In the genomic region with DNA sequence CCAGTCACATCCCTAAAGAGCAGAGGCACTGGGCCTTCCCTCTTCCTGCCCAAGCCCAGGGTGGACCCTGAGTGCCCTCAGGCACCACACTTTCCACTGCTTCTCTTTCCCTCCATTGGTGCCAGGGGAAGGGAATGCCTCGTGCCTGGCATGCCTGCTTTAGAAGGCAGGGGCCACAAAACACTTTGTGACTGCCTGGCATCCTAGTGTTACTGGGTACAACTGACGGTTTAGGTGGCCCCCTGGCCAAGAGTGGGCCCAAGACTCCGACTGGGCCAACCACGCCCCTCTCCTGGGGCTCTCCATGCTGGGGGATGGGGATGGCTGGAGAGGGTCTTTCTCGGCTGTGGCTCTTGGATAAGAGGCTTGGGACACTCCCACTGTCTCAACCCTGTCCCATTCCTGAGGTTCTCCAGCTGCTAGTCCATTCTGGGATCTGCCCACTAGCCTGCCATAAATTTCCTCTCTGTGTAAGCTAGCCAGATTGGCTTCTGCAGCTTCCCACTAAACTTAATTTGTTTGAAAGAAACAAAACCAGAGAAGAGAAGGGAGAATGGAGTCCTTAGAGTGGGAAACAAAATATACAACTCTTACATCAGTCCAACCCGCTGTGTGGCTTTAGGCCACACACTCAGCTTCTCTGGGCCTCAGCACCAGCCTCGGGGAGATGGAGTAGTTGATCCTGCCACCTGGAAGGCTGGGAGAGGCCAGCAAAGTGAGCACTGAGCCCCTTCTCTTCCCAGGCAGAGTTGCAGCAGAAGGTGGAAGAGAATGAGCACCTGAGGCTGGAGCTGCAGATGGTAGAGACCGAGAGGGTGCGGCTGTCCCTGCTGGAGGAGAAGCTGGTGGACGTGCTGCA, we compare ENCODE assay signal across 21 cellular contexts. TPM values are rescaled to one million over a fixed set of nuclear protein-coding genes. Genes with fewer than 3 reads are reported as not detected.
DNase-seq lines count a peak whose midpoint lies in the region; ATAC-seq, FAIRE-seq and TF ChIP-seq lines count a peak whose summit lies in the region.
"Had no signal": no experiment of that assay in that cellular context is flagged by ENCODE, and none has a peak within 500 bp of the region (broad histone marks: within the 10 kb centered on the region; RNA-seq: fewer than 3 reads in every experiment).

No MANE protein-coding gene starts in this region.

- H3K27me3 Mint-ChIP-seq in activated T-helper 17 cell treated with anti-CD3 and anti-CD28 coated beads, Interleukin-2, amount 50 U/mL, for 72 hours: no peaks in the 10 kb centered on the region
- peaks cover 6% of the 10 kb centered on the region for H3K27me3 Mint-ChIP-seq in nephron (ENCODE audit: low read depth)

- H3K27me3 ChIP-seq in HepG2 (ENCODE audit: control insufficient read depth in 1 of 2, insufficient read depth in 2 of 2, low read length in 2 of 2) (peaks cover 3 to 30% of the 10 kb centered on the region in 2 experiments; a peak in 3 of 5 replicates), right lobe of liver (no peaks in the 10 kb centered on the region)
- H3K27me3 ChIP-seq: MG63 had no signal

- H3K27ac ChIP-seq in HepG2 (ENCODE audit: extremely low read length, insufficient read depth, low read length) (no peak overlapping the region), right lobe of liver (no peak overlapping the region)

- no TSS peak for BruUV-seq in HepG2 (replicated peaks; lab: Mats Ljungman, UMichigan)

- no peak overlapping the region for H3K9ac ChIP-seq in HepG2 (ENCODE audit: insufficient read depth, low read depth, low read length)

- ATAC-seq in HepG2 (no peak), right lobe of liver (no peak)
- ATAC-seq in activated T-helper 17 cell treated with anti-CD3 and anti-CD28 coated beads, Interleukin-2, amount 50 U/mL, for 72 hours (replicated peaks): no peak
- ATAC-seq: SK-N-SH treated with all-trans-retinoic acid at 6 μM for 48 hours had no signal

- TF ChIP-seq POLR2A in HepG2 (IDR thresholded peaks at IDR 0.05; ENCODE audit: insufficient read depth in 1 of 2, low read depth in 2 of 2, low read length in 2 of 2) (no peak), right lobe of liver (IDR thresholded peaks at IDR 0.05) (no peak)

- no peaks in the 10 kb centered on the region for H4K20me1 ChIP-seq in HepG2 (ENCODE audit: insufficient read depth, low read length)

- H3K36me3 Mint-ChIP-seq in activated T-helper 17 cell treated with anti-CD3 and anti-CD28 coated beads, Interleukin-2, amount 50 U/mL, for 72 hours (ENCODE audit: low read depth): no peaks in the 10 kb centered on the region
- no peaks in the 10 kb centered on the region for H3K36me3 Mint-ChIP-seq in nephron (ENCODE audit: low read depth)

- CTCF ChIA-PET in HepG2 (lab: Yijun Ruan, JAX; ENCODE audit: low intra/inter-chr PET ratio, low total read pairs): no interaction called here

- H3K4me1 Mint-ChIP-seq in activated T-helper 17 cell treated with anti-CD3 and anti-CD28 coated beads, Interleukin-2, amount 50 U/mL, for 72 hours: peaks cover 5% of the 10 kb centered on the region
- peaks cover 18% of the 10 kb centered on the region for H3K4me1 Mint-ChIP-seq in nephron

- FAIRE-seq in HepG2 (lab: Jason Lieb, UNC): no peak
- no peak for FAIRE-seq in RCC 7860 (lab: Jason Lieb, UNC)
- no peak for FAIRE-seq in HTR-8/SVneo (lab: Jason Lieb, UNC)

- TF ChIP-seq EP300 in HepG2 (IDR thresholded peaks at IDR 0.05; ENCODE audit: low read depth in 2 of 2, low read length in 2 of 2) (no peak), HepG2 (CRISPR knock-in tag; IDR thresholded peaks at IDR 0.05; ENCODE audit: borderline replicate concordance) (no peak)

- peak overlapping the region; percentile 19 for H3K27ac Mint-ChIP-seq in activated T-helper 17 cell treated with anti-CD3 and anti-CD28 coated beads, Interleukin-2, amount 50 U/mL, for 72 hours
- peak overlapping the region in 2 of 3 experiments; percentile 29 to 63 for H3K27ac Mint-ChIP-seq in nephron

- 19% methylated on average over 7 of the region's 10 CpGs for WGBS in HepG2 (ENCODE audit: low lambda C conversion rate)
- WGBS in right lobe of liver (ENCODE audit: insufficient coverage, low coverage, low lambda C conversion rate, missing lambda C conversion rate): 79% methylated on average over 3 of the region's 10 CpGs

- H3K4me1 ChIP-seq in HepG2 (ENCODE audit: insufficient read depth, low read length): peaks cover 20% of the 10 kb centered on the region
- H3K4me1 ChIP-seq in right lobe of liver: no peaks in the 10 kb centered on the region

- DNase-seq in HepG2 (ENCODE audit: low spot score) (no peak), right lobe of liver (no peak), NCI-H2029 treated with DMSO at 0.1 percent for 48 hours (lab: John Stamatoyannopoulos, UW) (no peak), RCC 7860 (ENCODE audit: low spot score) (no peak), HTR-8/SVneo (ENCODE audit: insufficient read length, low spot score) (no peak)
- DNase-seq: DND-41, Karpas-422, MG63, NCI-H1092, NCI-H1694, NCI-H2107, NCI-H510A, NCI-H774, OCI-M1, SHP77 treated with DMSO at 0.1 percent for 48 hours had no signal

- POLR2A ChIA-PET in HepG2 (lab: Yijun Ruan, JAX): no interaction called here

- no peaks in the 10 kb centered on the region for H3K79me2 ChIP-seq in HepG2 (ENCODE audit: insufficient read depth, low read length)

- TF ChIP-seq CTCF in HepG2 (CRISPR knock-in tag; IDR thresholded peaks at IDR 0.05): no peak
- TF ChIP-seq CTCF in right lobe of liver (IDR thresholded peaks at IDR 0.05): no peak
- TF ChIP-seq CTCF in nephron (IDR thresholded peaks at IDR 0.05; ENCODE audit: unreplicated experiment in 3 of 3): no peak

- no peak overlapping the region for H2AFZ ChIP-seq in HepG2 (ENCODE audit: low read length)

- H3K9me3 Mint-ChIP-seq in activated T-helper 17 cell treated with anti-CD3 and anti-CD28 coated beads, Interleukin-2, amount 50 U/mL, for 72 hours: no peaks in the 10 kb centered on the region
- no peaks in the 10 kb centered on the region for H3K9me3 Mint-ChIP-seq in nephron

- no peak for TF ChIP-seq RAD21 in HepG2 (CRISPR knock-in tag; IDR thresholded peaks at IDR 0.05)

- H3K4me3 ChIP-seq in HepG2 (replicated peaks in 1 of 3; ENCODE audit: insufficient read depth in 1 of 3, low read depth in 2 of 3, low read length in 3 of 3): no peak overlapping the region
- H3K4me3 ChIP-seq in right lobe of liver: no peak overlapping the region
- H3K4me3 ChIP-seq: MG63 had no signal

- in situ Hi-C loops in HepG2 (cut with HindIII; ENCODE audit: extremely low pct_ligation_motif_present, low pct_unique_long_range_greater_than_20kb): no loop called here

- intact Hi-C loops in HepG2 (cut with micrococcal nuclease; ENCODE audit: unreplicated experiment): no loop called here
- intact Hi-C loops in right lobe of liver (cut with DNase I): no loop called here

- H3K9me3 ChIP-seq in HepG2 (ENCODE audit: low read length) (no peaks in the 10 kb centered on the region), right lobe of liver (no peaks in the 10 kb centered on the region)
- H3K9me3 ChIP-seq: MG63 had no signal

- no peak overlapping the region; the same call in 1 of the 2 replicates for H3K4me2 ChIP-seq in HepG2 (ENCODE audit: low read depth, low read length)

- no peaks in the 10 kb centered on the region for H3K36me3 ChIP-seq in HepG2 (replicated peaks in 1 of 2; ENCODE audit: control insufficient read depth in 1 of 2, insufficient read depth in 2 of 2, low read length in 2 of 2)
- H3K36me3 ChIP-seq in right lobe of liver: no peaks in the 10 kb centered on the region
- H3K36me3 ChIP-seq: MG63 had no signal

- no peak overlapping the region for H3K4me3 Mint-ChIP-seq in activated T-helper 17 cell treated with anti-CD3 and anti-CD28 coated beads, Interleukin-2, amount 50 U/mL, for 72 hours
- no peak overlapping the region for H3K4me3 Mint-ChIP-seq in nephron

RNA-seq across cellular contexts. Expression of a gene that starts 24.1 kb away (rescaled TPM):
- total RNA-seq in HepG2 (2016; rRNA removed; fragmentation: Illumina TruSeq; extraction: Trizol): not detected in 2 replicates
- not detected in 2 replicates for total RNA-seq in HepG2 (2016; cell fraction: cytosol; rRNA removed; fragmentation: Illumina TruSeq; extraction: Trizol; ENCODE audit: low read depth)
- total RNA-seq in HepG2 (2016; cell fraction: insoluble cytoplasmic fraction; rRNA removed; fragmentation: Illumina TruSeq; extraction: Trizol): not detected in 2 replicates
- total RNA-seq in HepG2 (2016; cell fraction: membrane; rRNA removed; fragmentation: Illumina TruSeq; extraction: Trizol): not detected in 2 replicates
- not detected in 2 replicates for total RNA-seq in HepG2 (2016; cell fraction: nucleus; rRNA removed; fragmentation: Illumina TruSeq; extraction: Trizol)
- not detected in 2 replicates for polyA plus RNA-seq in HepG2 (2011; rRNA removed)
- polyA plus RNA-seq in HepG2 (2011; cell fraction: cytosol; rRNA removed): not detected in 2 replicates
- polyA plus RNA-seq in HepG2 (2011; cell fraction: nucleus; rRNA removed): not detected in 2 replicates
- polyA plus RNA-seq in HepG2 (2012): not detected in 2 replicates
- not detected in 2 replicates for polyA plus RNA-seq in HepG2 (2016; cell fraction: cytosol; fragmentation: Illumina TruSeq; extraction: Trizol; ENCODE audit: low read depth)
- not detected in 2 replicates for polyA plus RNA-seq in HepG2 (2016; cell fraction: insoluble cytoplasmic fraction; fragmentation: Illumina TruSeq; extraction: Trizol; ENCODE audit: low read depth)
- polyA plus RNA-seq in HepG2 (2016; cell fraction: membrane; fragmentation: Illumina TruSeq; extraction: Trizol; ENCODE audit: low read depth): not detected in 2 replicates
- polyA plus RNA-seq in HepG2 (2016; cell fraction: nucleus; fragmentation: Illumina TruSeq; extraction: Trizol; ENCODE audit: insufficient read depth, low read depth): not detected in 2 replicates
- not detected in 2 replicates for polyA minus RNA-seq in HepG2 (2011; rRNA and poly(A)+ RNA removed; ENCODE audit: low replicate concordance)
- polyA minus RNA-seq in HepG2 (2011; cell fraction: cytosol; rRNA and poly(A)+ RNA removed): not detected in 2 replicates
- not detected in 2 replicates for polyA minus RNA-seq in HepG2 (2011; cell fraction: nucleus; rRNA and poly(A)+ RNA removed)
- total RNA-seq in right lobe of liver: under 1 TPM in 1 of 6 experiments, not detected in 5; 0.50 TPM
- total RNA-seq in activated T-helper 17 cell treated with anti-CD3 and anti-CD28 coated beads, Interleukin-2, amount 50 U/mL, for 72 hours: not detected
- total RNA-seq: G401, H4, RPMI7951 had no signal

RNA-seq across cellular contexts. Expression of a gene that starts 35.4 kb away (rescaled TPM):
- not detected in 2 replicates for total RNA-seq in HepG2 (2016; rRNA removed; fragmentation: Illumina TruSeq; extraction: Trizol)
- not detected in 2 replicates for total RNA-seq in HepG2 (2016; cell fraction: cytosol; rRNA removed; fragmentation: Illumina TruSeq; extraction: Trizol; ENCODE audit: low read depth)
- total RNA-seq in HepG2 (2016; cell fraction: insoluble cytoplasmic fraction; rRNA removed; fragmentation: Illumina TruSeq; extraction: Trizol): not detected in 2 replicates
- not detected in 2 replicates for total RNA-seq in HepG2 (2016; cell fraction: membrane; rRNA removed; fragmentation: Illumina TruSeq; extraction: Trizol)
- total RNA-seq in HepG2 (2016; cell fraction: nucleus; rRNA removed; fragmentation: Illumina TruSeq; extraction: Trizol): not detected in 2 replicates
- 0.03 TPM in 1 of 2 replicates, not detected in the other for polyA plus RNA-seq in HepG2 (2011; rRNA removed)
- polyA plus RNA-seq in HepG2 (2011; cell fraction: cytosol; rRNA removed): 0.03 TPM in 1 of 2 replicates, not detected in the other
- 0.08 TPM in 1 of 2 replicates, not detected in the other for polyA plus RNA-seq in HepG2 (2011; cell fraction: nucleus; rRNA removed)
- polyA plus RNA-seq in HepG2 (2012): not detected in 2 replicates
- polyA plus RNA-seq in HepG2 (2016; cell fraction: cytosol; fragmentation: Illumina TruSeq; extraction: Trizol; ENCODE audit: low read depth): not detected in 2 replicates
- polyA plus RNA-seq in HepG2 (2016; cell fraction: insoluble cytoplasmic fraction; fragmentation: Illumina TruSeq; extraction: Trizol; ENCODE audit: low read depth): not detected in 2 replicates
- polyA plus RNA-seq in HepG2 (2016; cell fraction: membrane; fragmentation: Illumina TruSeq; extraction: Trizol; ENCODE audit: low read depth): not detected in 2 replicates
- not detected in 2 replicates for polyA plus RNA-seq in HepG2 (2016; cell fraction: nucleus; fragmentation: Illumina TruSeq; extraction: Trizol; ENCODE audit: insufficient read depth, low read depth)
- polyA minus RNA-seq in HepG2 (2011; rRNA and poly(A)+ RNA removed; ENCODE audit: low replicate concordance): not detected in 2 replicates
- polyA minus RNA-seq in HepG2 (2011; cell fraction: cytosol; rRNA and poly(A)+ RNA removed): not detected in 2 replicates
- polyA minus RNA-seq in HepG2 (2011; cell fraction: nucleus; rRNA and poly(A)+ RNA removed): not detected in 2 replicates
- 1 to 10 TPM in 2 of 6 experiments, under 1 TPM in 4; 0.25 to 1.5 (median 0.39) TPM for total RNA-seq in right lobe of liver
- not detected for total RNA-seq in activated T-helper 17 cell treated with anti-CD3 and anti-CD28 coated beads, Interleukin-2, amount 50 U/mL, for 72 hours
- total RNA-seq: G401, RPMI7951 had no signal

RNA-seq across cellular contexts. Expression of a gene that starts 42.6 kb away (rescaled TPM):
- total RNA-seq in HepG2 (2016; rRNA removed; fragmentation: Illumina TruSeq; extraction: Trizol): 0.45 and 0.46 TPM in 2 replicates
- total RNA-seq in HepG2 (2016; cell fraction: cytosol; rRNA removed; fragmentation: Illumina TruSeq; extraction: Trizol; ENCODE audit: low read depth): 1.1 and 1.3 TPM in 2 replicates
- 0.13 and 0.54 TPM in 2 replicates for total RNA-seq in HepG2 (2016; cell fraction: insoluble cytoplasmic fraction; rRNA removed; fragmentation: Illumina TruSeq; extraction: Trizol)
- total RNA-seq in HepG2 (2016; cell fraction: membrane; rRNA removed; fragmentation: Illumina TruSeq; extraction: Trizol): 1.2 and 1.5 TPM in 2 replicates
- total RNA-seq in HepG2 (2016; cell fraction: nucleus; rRNA removed; fragmentation: Illumina TruSeq; extraction: Trizol): 0.38 TPM in 1 of 2 replicates, not detected in the other
- polyA plus RNA-seq in HepG2 (2011; rRNA removed): 0.18 and 0.20 TPM in 2 replicates
- polyA plus RNA-seq in HepG2 (2011; cell fraction: cytosol; rRNA removed): 0.13 TPM in 2 replicates
- 0.09 TPM in 1 of 2 replicates, not detected in the other for polyA plus RNA-seq in HepG2 (2011; cell fraction: nucleus; rRNA removed)
- 0.40 and 0.64 TPM in 2 replicates for polyA plus RNA-seq in HepG2 (2012)
- polyA plus RNA-seq in HepG2 (2016; cell fraction: cytosol; fragmentation: Illumina TruSeq; extraction: Trizol; ENCODE audit: low read depth): 1.2 and 2.4 TPM in 2 replicates
- polyA plus RNA-seq in HepG2 (2016; cell fraction: insoluble cytoplasmic fraction; fragmentation: Illumina TruSeq; extraction: Trizol; ENCODE audit: low read depth): 0.73 and 1.0 TPM in 2 replicates
- polyA plus RNA-seq in HepG2 (2016; cell fraction: membrane; fragmentation: Illumina TruSeq; extraction: Trizol; ENCODE audit: low read depth): 1.4 and 1.6 TPM in 2 replicates
- polyA plus RNA-seq in HepG2 (2016; cell fraction: nucleus; fragmentation: Illumina TruSeq; extraction: Trizol; ENCODE audit: insufficient read depth, low read depth): 0.68 and 1.4 TPM in 2 replicates
- not detected in 2 replicates for polyA minus RNA-seq in HepG2 (2011; rRNA and poly(A)+ RNA removed; ENCODE audit: low replicate concordance)
- polyA minus RNA-seq in HepG2 (2011; cell fraction: cytosol; rRNA and poly(A)+ RNA removed): 0.09 TPM in 1 of 2 replicates, not detected in the other
- 0.12 TPM in 1 of 2 replicates, not detected in the other for polyA minus RNA-seq in HepG2 (2011; cell fraction: nucleus; rRNA and poly(A)+ RNA removed)
- under 1 TPM in 4 of 6 experiments, not detected in 2; 0.05 to 0.21 (median 0.08) TPM for total RNA-seq in right lobe of liver
- under 1 TPM in 1 of 2 donors, not detected in 1; 0.50 TPM for total RNA-seq in activated T-helper 17 cell treated with anti-CD3 and anti-CD28 coated beads, Interleukin-2, amount 50 U/mL, for 72 hours
- total RNA-seq: G401 had no signal
